8 cellular contexts compared by ENCODE assay signal in genomic region chr9:91711755-91712591, GRCh38.
DNase-seq lines count a peak whose midpoint lies in the region; ATAC-seq, FAIRE-seq and TF ChIP-seq lines count a peak whose summit lies in the region.

No MANE protein-coding gene starts in this region.

- FAIRE-seq in endothelial cell of umbilical vein (lab: Jason Lieb, UNC) = peak; percentile 4

- TF ChIP-seq CTCF in endothelial cell of umbilical vein (IDR thresholded peaks at IDR 0.05; ENCODE audit: extremely low read depth in 1 of 2, insufficient read depth in 1 of 2, low read depth in 1 of 2, low read length in 2 of 2) (no peak), gastrocnemius medialis (IDR thresholded peaks at IDR 0.05 in 4 of 5, conservative IDR thresholded peaks at IDR 0.05 in 1 of 5) (no peak)

- peaks cover 21 to 28% of the 10 kb centered on the region in 2 donors for H3K27me3 Mint-ChIP-seq in T-cell

- no TSS peak for BruUV-seq in endothelial cell of umbilical vein (replicated peaks; lab: Mats Ljungman, UMichigan)

- H3K9me1 ChIP-seq in endothelial cell of umbilical vein (replicated peaks; ENCODE audit: control insufficient read depth, extremely low read depth, insufficient read depth, low read length) = no peaks in the 10 kb centered on the region

- no peak overlapping the region for H3K4me3 Mint-ChIP-seq in T-cell

- H3K27me3 ChIP-seq in endothelial cell of umbilical vein (ENCODE audit: control insufficient read depth in 2 of 2, insufficient read depth in 2 of 2, low read length in 2 of 2) (no peaks in the 10 kb centered on the region), gastrocnemius medialis (peaks cover 15 to 27% (median 23%) of the 10 kb centered on the region in 3 donors)

- no peak overlapping the region for H2AFZ ChIP-seq in endothelial cell of umbilical vein (ENCODE audit: low read depth, low read length)

- H3K4me3 ChIP-seq in endothelial cell of umbilical vein (replicated peaks in 1 of 3; ENCODE audit: insufficient read depth in 1 of 3, low read depth in 1 of 3, low read length in 3 of 3) (no peak overlapping the region), gastrocnemius medialis (no peak overlapping the region)

- POLR2A ChIA-PET in T-cell (lab: Charles Lee) = no interaction called here
- POLR2A ChIA-PET in endothelial cell of umbilical vein (lab: Charles Lee) = no interaction called here

- H4K20me1 ChIP-seq in endothelial cell of umbilical vein (replicated peaks; ENCODE audit: control insufficient read depth, extremely low read depth, insufficient read depth, low read length) = no peaks in the 10 kb centered on the region

- dilution Hi-C loops in endothelial cell of umbilical vein (cut with MboI; ENCODE audit: extremely low pct_ligation_motif_present, low sequenced_read_pairs) = no loop called here

- H3K36me3 Mint-ChIP-seq in T-cell = no peaks in the 10 kb centered on the region

- no peaks in the 10 kb centered on the region for H3K9me3 ChIP-seq in endothelial cell of umbilical vein (replicated peaks; ENCODE audit: control insufficient read depth, insufficient read depth, low read length)
- no peaks in the 10 kb centered on the region for H3K9me3 ChIP-seq in gastrocnemius medialis

- peak; percentile 77 for ATAC-seq in HG03097 (IDR thresholded peaks at IDR 0.05; ENCODE audit: low FRiP score, unreplicated experiment)
- peak; percentile 56 to 90 (median 80) for ATAC-seq in T-cell (replicated peaks in 1 of 4)
- ATAC-seq in gastrocnemius medialis = no peak

- H3K9me3 Mint-ChIP-seq in T-cell = peaks cover 6% of the 10 kb centered on the region in 3 donors

- TF ChIP-seq POLR2A in endothelial cell of umbilical vein (IDR thresholded peaks at IDR 0.05; ENCODE audit: low read depth, low read length) (no peak), gastrocnemius medialis (IDR thresholded peaks at IDR 0.05) (no peak)

- peak; percentile 38 for DNase-seq in activated gamma-delta T cell treated with Interleukin-2 at 50 U/mL for 16 hours
- DNase-seq in activated gamma-delta T cell (lab: John Stamatoyannopoulos, UW) = no peak
- peak in 32 of 34 experiments; percentile 19 to 71 (median 48) for DNase-seq in T-cell
- no peak for DNase-seq in endothelial cell of umbilical vein (ENCODE audit: low read depth, low spot score)
- peak; percentile 26 to 32 for DNase-seq in stimulated activated CD8-positive, alpha-beta memory T cell treated with anti-CD3 and anti-CD28 coated beads, Interleukin-4, amount 100 ng/mL, for 4 hours (ENCODE audit: low read depth in 2 of 2, low spot score in 1 of 2)
- DNase-seq in gastrocnemius medialis = no peak
- DNase-seq in SK-N-DZ (ENCODE audit: low spot score) = no peak

- no peaks in the 10 kb centered on the region for H3K4me1 ChIP-seq in endothelial cell of umbilical vein (ENCODE audit: control insufficient read depth, extremely low read depth, insufficient read depth, low read length)
- H3K4me1 ChIP-seq in gastrocnemius medialis = no peaks in the 10 kb centered on the region

- no peak overlapping the region for H3K4me2 ChIP-seq in endothelial cell of umbilical vein (ENCODE audit: insufficient read depth, low read length)

- no peaks in the 10 kb centered on the region for H3K79me2 ChIP-seq in endothelial cell of umbilical vein (ENCODE audit: control insufficient read depth, insufficient read depth, low read length)

- peaks cover 0 to 4% (median 2%) of the 10 kb centered on the region in 3 donors for H3K4me1 Mint-ChIP-seq in T-cell

- H3K9ac ChIP-seq in endothelial cell of umbilical vein (replicated peaks; ENCODE audit: extremely low read depth, insufficient read depth, low read length) = no peak overlapping the region

- intact Hi-C loops in endothelial cell of umbilical vein (cut with micrococcal nuclease) = no loop called here
- intact Hi-C loops in gastrocnemius medialis (cut with DNase I; ENCODE audit: low total_unique reads) = no loop called here

- H3K27ac ChIP-seq in endothelial cell of umbilical vein (ENCODE audit: insufficient read depth, low read depth, low read length) = no peak overlapping the region
- no peak overlapping the region for H3K27ac ChIP-seq in gastrocnemius medialis

- CTCF ChIA-PET in T-cell (lab: Charles Lee) = no interaction called here
- CTCF ChIA-PET in endothelial cell of umbilical vein (lab: Charles Lee) = no interaction called here

- in situ Hi-C loops in gastrocnemius medialis (cut with MboI; ENCODE audit: low sequenced_read_pairs in 4 of 4) = no loop called here

- H3K36me3 ChIP-seq in endothelial cell of umbilical vein (ENCODE audit: control insufficient read depth in 2 of 2, extremely low read depth in 1 of 2, insufficient read depth in 2 of 2, low read length in 2 of 2) (no peaks in the 10 kb centered on the region), gastrocnemius medialis (no peaks in the 10 kb centered on the region)

- H3K27ac Mint-ChIP-seq in T-cell = no peak overlapping the region

TF ChIP-seq in endothelial cell of umbilical vein, 7 proteins besides CTCF, POLR2A, EP300 and RAD21:
- no peak for TF ChIP-seq FOS (IDR thresholded peaks at IDR 0.05; ENCODE audit: borderline replicate concordance, insufficient read depth, low read length)
- TF ChIP-seq MYC (IDR thresholded peaks at IDR 0.05; ENCODE audit: low read depth, low read length) = no peak
- no peak for TF ChIP-seq MAX (IDR thresholded peaks at IDR 0.05; ENCODE audit: insufficient read depth, insufficient read length)
- no peak for TF ChIP-seq JUN (IDR thresholded peaks at IDR 0.05; ENCODE audit: borderline replicate concordance, insufficient read depth, insufficient read length, low read depth)
- TF ChIP-seq GATA2 (IDR thresholded peaks at IDR 0.05; ENCODE audit: insufficient read depth, insufficient read length, low read depth, low read length) = no peak
- no peak for TF ChIP-seq POLR2AphosphoS5 (IDR thresholded peaks at IDR 0.05; ENCODE audit: insufficient read depth, low read depth, low read length)
- TF ChIP-seq EZH2 (IDR thresholded peaks at IDR 0.05; ENCODE audit: borderline replicate concordance, low read depth, low read length, severe bottlenecking) = no peak

Comparison
In these comparisons a context has a peak if more than half of its experiments do, and no peak if none do; other contexts are left out.
1. DNase-seq: peak in activated gamma-delta T cell treated with Interleukin-2 at 50 U/mL for 16 hours (single experiment), T-cell (32 of 34) and stimulated activated CD8-positive, alpha-beta memory T cell treated with anti-CD3 and anti-CD28 coated beads, Interleukin-4, amount 100 ng/mL, for 4 hours (2 of 2); none in activated gamma-delta T cell (single experiment), endothelial cell of umbilical vein (single experiment), gastrocnemius medialis (0 of 2) and SK-N-DZ (single experiment).
2. ATAC-seq: peak in HG03097 (single experiment) and T-cell (4 of 4); none in gastrocnemius medialis (0 of 2).